Comparison of ENCODE assay signal across 1 cellular context in genomic region chr11:118921121-118921928, GRCh38.
TF ChIP-seq lines count a peak whose summit lies in the region.

No MANE protein-coding gene starts in this region.

TF ChIP-seq in SK-N-SH treated with all-trans-retinoic acid at 6 μM for 48 hours, 23 proteins besides CTCF, POLR2A, EP300 and RAD21 (continued from another document):
- TF ChIP-seq, protein P1, sequence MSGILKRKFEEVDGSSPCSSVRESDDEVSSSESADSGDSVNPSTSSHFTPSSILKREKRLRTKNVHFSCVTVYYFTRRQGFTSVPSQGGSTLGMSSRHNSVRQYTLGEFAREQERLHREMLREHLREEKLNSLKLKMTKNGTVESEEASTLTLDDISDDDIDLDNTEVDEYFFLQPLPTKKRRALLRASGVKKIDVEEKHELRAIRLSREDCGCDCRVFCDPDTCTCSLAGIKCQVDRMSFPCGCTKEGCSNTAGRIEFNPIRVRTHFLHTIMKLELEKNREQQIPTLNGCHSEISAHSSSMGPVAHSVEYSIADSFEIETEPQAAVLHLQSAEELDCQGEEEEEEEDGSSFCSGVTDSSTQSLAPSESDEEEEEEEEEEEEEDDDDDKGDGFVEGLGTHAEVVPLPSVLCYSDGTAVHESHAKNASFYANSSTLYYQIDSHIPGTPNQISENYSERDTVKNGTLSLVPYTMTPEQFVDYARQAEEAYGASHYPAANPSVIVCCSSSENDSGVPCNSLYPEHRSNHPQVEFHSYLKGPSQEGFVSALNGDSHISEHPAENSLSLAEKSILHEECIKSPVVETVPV (CRISPR knock-in tag; IDR thresholded peaks at IDR 0.05), result no peak
- TF ChIP-seq CREB5 (CRISPR knock-in tag; IDR thresholded peaks at IDR 0.05; ENCODE audit: low read depth), result no peak
- TF ChIP-seq SNAI2 (CRISPR knock-in tag; IDR thresholded peaks at IDR 0.05), result no peak
- no peak for TF ChIP-seq ZNF8 (CRISPR knock-in tag; IDR thresholded peaks at IDR 0.05)
- TF ChIP-seq TCF4 (CRISPR knock-in tag; IDR thresholded peaks at IDR 0.05; ENCODE audit: borderline replicate concordance), result no peak
- TF ChIP-seq ZNF70 (CRISPR knock-in tag; IDR thresholded peaks at IDR 0.05), result no peak
- TF ChIP-seq ESRRG (CRISPR knock-in tag; IDR thresholded peaks at IDR 0.05), result no peak
- TF ChIP-seq GLIS3 (CRISPR knock-in tag; IDR thresholded peaks at IDR 0.05), result no peak
- no peak for TF ChIP-seq ISL1 (CRISPR knock-in tag; IDR thresholded peaks at IDR 0.05)
- no peak for TF ChIP-seq ARNTL (CRISPR knock-in tag; IDR thresholded peaks at IDR 0.05; ENCODE audit: borderline replicate concordance, low read depth)
